Comparison of ENCODE assay signal across 11 cellular contexts in genomic region chr13:98563071-98563470, GRCh38. TPM values are rescaled to one million over a fixed set of nuclear protein-coding genes. Genes with fewer than 3 reads are reported as not detected.
DNase-seq lines count a peak whose midpoint lies in the region; ATAC-seq and TF ChIP-seq lines count a peak whose summit lies in the region.
"Had no signal": no experiment of that assay in that cellular context is flagged by ENCODE, and none has a peak within 500 bp of the region (broad histone marks: within the 10 kb centered on the region; RNA-seq: fewer than 3 reads in every experiment).

No MANE protein-coding gene starts in this region.

- peak overlapping the region; percentile 67 for H3K27ac ChIP-seq in BLaER1
- H3K27ac ChIP-seq in ovary: no peak overlapping the region
- H3K27ac ChIP-seq: pancreas had no signal

- WGBS in ovary, 3 donors: 42 to 63% (median 51%) methylated on average over 6 of the region's 6 CpGs

- ATAC-seq in GM19372 (IDR thresholded peaks at IDR 0.05; ENCODE audit: low read depth, unreplicated experiment): peak; percentile 63
- ATAC-seq: pancreas had no signal

- DNase-seq in T1000 (lab: John Stamatoyannopoulos, UW) (peak; percentile 29), fibroblast of villous mesenchyme (ENCODE audit: low read depth) (peak; percentile 55), head of caudate nucleus (no peak), NCI-H510A treated with DMSO at 0.1 percent for 48 hours (lab: John Stamatoyannopoulos, UW) (no peak), ovary (no peak)
- no peak for DNase-seq in stimulated activated CD4-positive, alpha-beta T cell treated with anti-CD3 and anti-CD28 coated beads, Interleukin-1b, Interleukin-23, amount 100 ng/mL, for 48 hours
- DNase-seq: DMS153, NCI-H2029 treated with DMSO at 0.1 percent for 48 hours, pancreas had no signal

- TF ChIP-seq EP300 in ovary (IDR thresholded peaks at IDR 0.05): no peak

- H3K36me3 ChIP-seq in BLaER1: peaks cover 17% of the 10 kb centered on the region
- H3K36me3 ChIP-seq in ovary: no peaks in the 10 kb centered on the region
- H3K36me3 ChIP-seq: pancreas had no signal

- H3K27me3 ChIP-seq in BLaER1 (no peaks in the 10 kb centered on the region), ovary (no peaks in the 10 kb centered on the region)
- H3K27me3 ChIP-seq: pancreas had no signal

- H3K9me3 ChIP-seq in BLaER1 (no peaks in the 10 kb centered on the region), ovary (no peaks in the 10 kb centered on the region)
- H3K9me3 ChIP-seq: pancreas had no signal

- peaks cover 83% of the 10 kb centered on the region for H3K4me1 ChIP-seq in BLaER1
- peaks cover 29% of the 10 kb centered on the region for H3K4me1 ChIP-seq in ovary (ENCODE audit: insufficient read depth)

- intact Hi-C loops in head of caudate nucleus (cut with DNase I): no loop called here
- intact Hi-C loops in ovary (cut with DNase I): loop anchor here in 1 of 4 donors (10.0 kb wide), 1 partner anchor 58 kb away; no protein-coding TSS in a partner anchor

- peaks cover 100% of the 10 kb centered on the region for H4K20me1 ChIP-seq in BLaER1

- peak overlapping the region; percentile 88 for H3K4me2 ChIP-seq in BLaER1

- no peak for TF ChIP-seq POLR2A in ovary (IDR thresholded peaks at IDR 0.05)

- peak overlapping the region; percentile 54 for H3K9ac ChIP-seq in BLaER1

- TF ChIP-seq CTCF in fibroblast of villous mesenchyme (IDR thresholded peaks at IDR 0.05; ENCODE audit: insufficient read depth, low read depth, low read length) (no peak), ovary (IDR thresholded peaks at IDR 0.05) (no peak)

- peak overlapping the region; percentile 45 for H3K4me3 ChIP-seq in BLaER1
- peak overlapping the region; percentile 22 for H3K4me3 ChIP-seq in fibroblast of villous mesenchyme (ENCODE audit: low read depth, low read length)
- H3K4me3 ChIP-seq in ovary: no peak overlapping the region
- H3K4me3 ChIP-seq: pancreas had no signal

RNA-seq across cellular contexts. Expression of gene STK24, which starts 13.8 kb away (rescaled TPM):
- total RNA-seq in fibroblast of villous mesenchyme (55.7 and 56.6 TPM in 2 replicates), ovary (10 to 100 TPM; 34.0 to 73.1 (median 60.6) TPM)
- 100 to 1,000 TPM in 1 of 2 donors, 10 to 100 TPM in 1; 46.4 to 153 TPM for polyA plus RNA-seq in ovary

Comparison
In these comparisons a context has a peak if more than half of its experiments do, and no peak if none do; other contexts are left out.
1. DNase-seq: peak in T1000 (single experiment) and fibroblast of villous mesenchyme (single experiment); none in head of caudate nucleus (0 of 42), NCI-H510A treated with DMSO at 0.1 percent for 48 hours (single experiment), stimulated activated CD4-positive, alpha-beta T cell treated with anti-CD3 and anti-CD28 coated beads, Interleukin-1b, Interleukin-23, amount 100 ng/mL, for 48 hours (single experiment) and ovary (0 of 5).